ENCODE assay signal across 8 cellular contexts in genomic region chr16:67843343-67843765, GRCh38. TPM values are rescaled to one million over a fixed set of nuclear protein-coding genes. Genes with fewer than 3 reads are reported as not detected.
A peak's percentile ranks its signal among the peaks of the same experiment; 100 is the strongest.
DNase-seq lines count a peak whose midpoint lies in the region; ATAC-seq and TF ChIP-seq lines count a peak whose summit lies in the region.

No MANE protein-coding gene starts in this region.

- H4K20me1 ChIP-seq in PC-3 (ENCODE audit: low read length) = peaks cover 14% of the 10 kb centered on the region; the same call in 1 of the 2 replicates

- H3K27me3 ChIP-seq in PC-3 (ENCODE audit: low read length) (no peaks in the 10 kb centered on the region), trophoblast cell (ENCODE audit: insufficient read depth, low read length) (no peaks in the 10 kb centered on the region)

- WGBS in trophoblast cell (ENCODE audit: extremely low coverage, insufficient coverage, insufficient read length) = no CpG with 5 or more reads among the region's 11 CpGs

- peak overlapping the region; percentile 6 for H3K18ac ChIP-seq in trophoblast cell (ENCODE audit: low read length)

- no peaks in the 10 kb centered on the region for H3K9me2 ChIP-seq in PC-3 (replicated peaks; ENCODE audit: low read length)

- H3K4me3 ChIP-seq in PC-3 (ENCODE audit: low read length) (peak overlapping the region; percentile 89), epithelial cell of esophagus (ENCODE audit: low read length) (peak overlapping the region; percentile 92), trophoblast cell (ENCODE audit: low read depth, low read length) (peak overlapping the region; percentile 87)

- TF ChIP-seq CTCF in PC-3 (conservative IDR thresholded peaks at IDR 0.05; ENCODE audit: low read depth, low read length) (no peak), epithelial cell of esophagus (IDR thresholded peaks at IDR 0.05; ENCODE audit: insufficient read depth, low read depth, low read length, missing control alignments) (no peak)

- no peak for ATAC-seq in PC-3
- no peak for ATAC-seq in HG02610 (IDR thresholded peaks at IDR 0.05; ENCODE audit: unreplicated experiment)

- no peak overlapping the region for H2AK5ac ChIP-seq in trophoblast cell (ENCODE audit: low read length)

- peaks cover 19% of the 10 kb centered on the region for H3K79me1 ChIP-seq in trophoblast cell (ENCODE audit: low read length)

- peak overlapping the region; percentile 81 for H3K9ac ChIP-seq in PC-3 (ENCODE audit: low read length)
- H3K9ac ChIP-seq in trophoblast cell (ENCODE audit: low read length) = peak overlapping the region; percentile 14

- peak overlapping the region; percentile 43 for H3K4ac ChIP-seq in trophoblast cell (ENCODE audit: low read depth, low read length)

- no peak overlapping the region for H3K14ac ChIP-seq in trophoblast cell (ENCODE audit: low read length)

- peak overlapping the region; percentile 90 for H3K4me2 ChIP-seq in PC-3 (ENCODE audit: low read length)
- H3K4me2 ChIP-seq in trophoblast cell (ENCODE audit: low read length) = peak overlapping the region; percentile 99

- H2AFZ ChIP-seq in PC-3 (ENCODE audit: low read length) = 0 out of 2 replicates have a peak overlapping the region, but pooled peaks have one; percentile 99
- no peak overlapping the region for H2AFZ ChIP-seq in trophoblast cell (ENCODE audit: insufficient read depth, low read length, poor library complexity)

- H3K27ac ChIP-seq in PC-3 (ENCODE audit: low read length) (no peak overlapping the region), trophoblast cell (ENCODE audit: low read depth, low read length) (no peak overlapping the region)

- H3K9me3 ChIP-seq in PC-3 (ENCODE audit: low read length) (no peaks in the 10 kb centered on the region), trophoblast cell (ENCODE audit: insufficient read depth, low read depth, low read length) (no peaks in the 10 kb centered on the region)

- H4K91ac ChIP-seq in trophoblast cell (ENCODE audit: low read depth, low read length) = no peak overlapping the region

- H3K4me1 ChIP-seq in PC-3 (ENCODE audit: insufficient read depth, low read length) (peaks cover 38% of the 10 kb centered on the region), trophoblast cell (ENCODE audit: control insufficient read depth in 1 of 2, insufficient read depth in 2 of 2, low read length in 2 of 2) (peaks cover 20 to 25% of the 10 kb centered on the region in 2 experiments)

- H3K36me3 ChIP-seq in PC-3 (ENCODE audit: low read depth, low read length) = no peaks in the 10 kb centered on the region
- H3K36me3 ChIP-seq in trophoblast cell (ENCODE audit: control insufficient read depth in 1 of 2, insufficient read depth in 2 of 2, low read length in 2 of 2) = peaks cover 2 to 9% of the 10 kb centered on the region in 2 experiments

- POLR2A ChIA-PET in PC-3 (lab: Charles Lee; ENCODE audit: unreplicated experiment) = no interaction called here

- no peaks in the 10 kb centered on the region for H3F3A ChIP-seq in PC-3 (ENCODE audit: low read length, unreplicated experiment)

- H2BK12ac ChIP-seq in trophoblast cell (ENCODE audit: low read length) = no peak overlapping the region

- H3K23ac ChIP-seq in trophoblast cell (ENCODE audit: low read length) = no peak overlapping the region

- H3K79me2 ChIP-seq in PC-3 (ENCODE audit: low read length) = peaks cover 53% of the 10 kb centered on the region
- peaks cover 15% of the 10 kb centered on the region for H3K79me2 ChIP-seq in trophoblast cell (ENCODE audit: control insufficient read depth, insufficient read depth, low read length, poor library complexity)

- intact Hi-C loops in PC-3 (cut with micrococcal nuclease) = loop anchor here (5.0 kb wide), 1 partner anchor 84 kb away; no protein-coding TSS in a partner anchor

- peak; percentile 58 for DNase-seq in EH (ENCODE audit: low read depth)
- DNase-seq in PC-3 = peak; percentile 4
- no peak for DNase-seq in epithelial cell of esophagus (ENCODE audit: low read depth)
- peak in 1 of 2 donors; percentile 31 for DNase-seq in trophoblast cell
- no peak for DNase-seq in NCI-H524 (lab: John Stamatoyannopoulos, UW)
- no peak for DNase-seq in midbrain (lab: John Stamatoyannopoulos, UW)
- no peak for DNase-seq in NCI-H226

- H4K12ac ChIP-seq in trophoblast cell (ENCODE audit: low read depth, low read length) = no peak overlapping the region

- no peak overlapping the region for H4K8ac ChIP-seq in trophoblast cell (ENCODE audit: low read depth, low read length)

- CTCF ChIA-PET in PC-3 (lab: Charles Lee) = interaction anchor here (0.6 kb wide), 1 partner anchor 14 kb away, joined by 4 read pairs; no protein-coding TSS in a partner anchor

- no peak overlapping the region for H2BK120ac ChIP-seq in trophoblast cell (ENCODE audit: insufficient read depth, low read length, poor library complexity)

- H2BK5ac ChIP-seq in trophoblast cell (ENCODE audit: low read depth, low read length, poor library complexity) = no peak overlapping the region

- BruUV-seq in PC-3 (replicated peaks; lab: Mats Ljungman, UMichigan) = TSS peak; percentile 12

RNA-seq across cellular contexts. Expression of gene THAP11, which starts 1.2 kb away (rescaled TPM):
- total RNA-seq in PC-3 (2014; rRNA removed) = 39.1 and 39.8 TPM in 2 replicates
- polyA plus RNA-seq in trophoblast cell (2013) = 13.3 and 13.7 TPM in 2 replicates

RNA-seq across cellular contexts. Expression of gene NUTF2, which starts 3.4 kb away (rescaled TPM):
- total RNA-seq in PC-3 (2014; rRNA removed) = 98.5 and 167 TPM in 2 replicates
- polyA plus RNA-seq in trophoblast cell (2013) = 401 and 408 TPM in 2 replicates

RNA-seq across cellular contexts. Expression of gene CENPT, which starts 4.1 kb away (rescaled TPM):
- 31.8 and 35.1 TPM in 2 replicates for total RNA-seq in PC-3 (2014; rRNA removed)
- 59.1 and 62.1 TPM in 2 replicates for polyA plus RNA-seq in trophoblast cell (2013)

RNA-seq across cellular contexts. Expression of gene EDC4, which starts 29.5 kb away (rescaled TPM):
- 58.9 and 94.7 TPM in 2 replicates for total RNA-seq in PC-3 (2014; rRNA removed)
- 39.0 and 39.6 TPM in 2 replicates for polyA plus RNA-seq in trophoblast cell (2013)

RNA-seq across cellular contexts. Expression of gene TSNAXIP1, which starts 36.7 kb away (rescaled TPM):
- total RNA-seq in PC-3 (2014; rRNA removed) = 0.44 and 0.86 TPM in 2 replicates
- polyA plus RNA-seq in trophoblast cell (2013) = 0.37 and 0.49 TPM in 2 replicates

Comparison
In these comparisons a context has a peak if more than half of its experiments do, and no peak if none do; other contexts are left out.
1. DNase-seq: peak in EH (single experiment) and PC-3 (single experiment); none in epithelial cell of esophagus (single experiment), NCI-H524 (0 of 2), midbrain (single experiment) and NCI-H226 (single experiment).
2. Peak in every context shown above with its lines, with median percentiles within 50 percentile points of each other: H3K4me3 ChIP-seq.